In the genomic region with DNA sequence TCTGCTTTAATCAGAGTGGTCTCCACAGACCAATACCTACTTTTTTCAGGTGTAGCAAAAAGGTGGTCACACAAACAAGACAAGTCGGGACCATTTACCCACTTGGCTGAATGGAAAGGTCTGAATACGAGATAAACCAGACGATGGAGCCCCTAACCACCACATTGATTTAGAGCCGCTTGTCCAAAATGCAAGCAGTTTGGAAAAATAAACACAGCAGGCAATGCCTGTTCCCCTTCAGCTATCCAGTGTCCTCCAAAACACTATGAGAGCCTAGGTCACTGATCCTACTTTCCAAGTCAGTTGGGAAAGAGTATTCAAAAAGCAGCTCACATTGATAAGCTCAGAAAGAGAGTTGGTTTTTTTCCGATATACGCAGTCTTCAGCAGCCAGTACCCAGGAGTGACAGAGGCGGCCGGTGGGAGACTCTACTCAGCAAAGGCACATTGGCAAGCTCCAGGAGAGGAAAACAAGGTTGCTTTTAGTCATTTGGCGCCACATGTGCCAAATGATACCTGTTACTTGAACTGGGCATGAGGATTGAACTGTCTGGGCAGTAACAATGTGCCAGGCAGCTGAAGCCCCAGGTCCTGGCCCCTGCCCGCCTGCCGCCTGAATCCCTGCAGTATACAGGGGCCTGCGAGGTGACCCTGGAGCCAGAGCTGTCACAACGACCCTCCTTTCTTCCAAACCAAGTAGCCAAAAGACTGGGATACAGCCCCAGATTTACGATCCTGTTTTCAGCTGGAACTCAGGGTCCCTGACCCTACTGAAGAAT, we compare ENCODE assay signal across 1 cellular context.
TF ChIP-seq lines count a peak whose summit lies in the region.

No MANE protein-coding gene starts in this region.

TF ChIP-seq in SK-N-SH, 30 proteins besides CTCF, POLR2A, EP300 and RAD21 (continued from another document):
- TF ChIP-seq TAF1 (IDR thresholded peaks at IDR 0.05; ENCODE audit: borderline replicate concordance, low read depth, low read length) (no peak), EZH2phosphoT487 (IDR thresholded peaks at IDR 0.05; ENCODE audit: borderline replicate concordance, low read depth) (no peak), FOXM1 (IDR thresholded peaks at IDR 0.05; ENCODE audit: low read depth) (no peak), NFIC (IDR thresholded peaks at IDR 0.05; ENCODE audit: borderline replicate concordance) (no peak), ELF1 (IDR thresholded peaks at IDR 0.05) (no peak), FOXJ3 (CRISPR knock-in tag; IDR thresholded peaks at IDR 0.05) (no peak), FOSL2 (IDR thresholded peaks at IDR 0.05; ENCODE audit: borderline replicate concordance, low read depth) (no peak)
- TF ChIP-seq, protein P1, sequence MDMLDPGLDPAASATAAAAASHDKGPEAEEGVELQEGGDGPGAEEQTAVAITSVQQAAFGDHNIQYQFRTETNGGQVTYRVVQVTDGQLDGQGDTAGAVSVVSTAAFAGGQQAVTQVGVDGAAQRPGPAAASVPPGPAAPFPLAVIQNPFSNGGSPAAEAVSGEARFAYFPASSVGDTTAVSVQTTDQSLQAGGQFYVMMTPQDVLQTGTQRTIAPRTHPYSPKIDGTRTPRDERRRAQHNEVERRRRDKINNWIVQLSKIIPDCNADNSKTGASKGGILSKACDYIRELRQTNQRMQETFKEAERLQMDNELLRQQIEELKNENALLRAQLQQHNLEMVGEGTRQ (IDR thresholded peaks at IDR 0.05; ENCODE audit: borderline replicate concordance, low read depth, low read length), result no peak
- TF ChIP-seq, protein P2, sequence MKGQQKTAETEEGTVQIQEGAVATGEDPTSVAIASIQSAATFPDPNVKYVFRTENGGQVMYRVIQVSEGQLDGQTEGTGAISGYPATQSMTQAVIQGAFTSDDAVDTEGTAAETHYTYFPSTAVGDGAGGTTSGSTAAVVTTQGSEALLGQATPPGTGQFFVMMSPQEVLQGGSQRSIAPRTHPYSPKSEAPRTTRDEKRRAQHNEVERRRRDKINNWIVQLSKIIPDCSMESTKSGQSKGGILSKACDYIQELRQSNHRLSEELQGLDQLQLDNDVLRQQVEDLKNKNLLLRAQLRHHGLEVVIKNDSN (IDR thresholded peaks at IDR 0.05; ENCODE audit: borderline replicate concordance, low read depth), result no peak
- TF ChIP-seq, protein P3, sequence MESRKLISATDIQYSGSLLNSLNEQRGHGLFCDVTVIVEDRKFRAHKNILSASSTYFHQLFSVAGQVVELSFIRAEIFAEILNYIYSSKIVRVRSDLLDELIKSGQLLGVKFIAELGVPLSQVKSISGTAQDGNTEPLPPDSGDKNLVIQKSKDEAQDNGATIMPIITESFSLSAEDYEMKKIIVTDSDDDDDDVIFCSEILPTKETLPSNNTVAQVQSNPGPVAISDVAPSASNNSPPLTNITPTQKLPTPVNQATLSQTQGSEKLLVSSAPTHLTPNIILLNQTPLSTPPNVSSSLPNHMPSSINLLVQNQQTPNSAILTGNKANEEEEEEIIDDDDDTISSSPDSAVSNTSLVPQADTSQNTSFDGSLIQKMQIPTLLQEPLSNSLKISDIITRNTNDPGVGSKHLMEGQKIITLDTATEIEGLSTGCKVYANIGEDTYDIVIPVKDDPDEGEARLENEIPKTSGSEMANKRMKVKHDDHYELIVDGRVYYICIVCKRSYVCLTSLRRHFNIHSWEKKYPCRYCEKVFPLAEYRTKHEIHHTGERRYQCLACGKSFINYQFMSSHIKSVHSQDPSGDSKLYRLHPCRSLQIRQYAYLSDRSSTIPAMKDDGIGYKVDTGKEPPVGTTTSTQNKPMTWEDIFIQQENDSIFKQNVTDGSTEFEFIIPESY (IDR thresholded peaks at IDR 0.05; ENCODE audit: borderline replicate concordance, low read depth), result no peak
